29 cellular contexts compared by ENCODE assay signal in the genomic region with DNA sequence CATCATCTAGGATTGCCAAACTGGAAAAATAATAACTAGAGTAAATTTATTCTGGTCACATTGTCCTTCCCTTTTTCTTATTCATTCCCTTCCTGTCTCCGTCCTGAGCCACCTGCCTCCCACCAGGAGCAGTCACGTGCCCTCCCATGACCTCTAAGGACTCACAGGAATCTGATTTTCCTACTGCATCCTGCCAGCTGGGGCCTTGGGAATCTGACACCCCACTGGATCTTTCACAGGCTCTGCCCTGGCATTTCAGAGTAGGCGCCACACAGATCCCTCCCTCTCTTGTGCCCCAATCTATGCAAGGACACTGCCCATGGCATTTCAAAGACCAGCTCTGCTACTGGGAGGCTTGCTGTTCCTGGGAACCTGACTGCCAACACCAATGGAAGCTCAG.
A peak's percentile ranks its signal among the peaks of the same experiment; 100 is the strongest.
DNase-seq lines count a peak whose midpoint lies in the region; ATAC-seq and TF ChIP-seq lines count a peak whose summit lies in the region.
"Had no signal": no experiment of that assay in that cellular context is flagged by ENCODE, and none has a peak within 500 bp of the region (broad histone marks: within the 10 kb centered on the region; RNA-seq: fewer than 3 reads in every experiment).

No MANE protein-coding gene starts in this region.

- no peak for TF ChIP-seq EP300 in esophagus muscularis mucosa (IDR thresholded peaks at IDR 0.05)

- peak overlapping the region; percentile 23 for H3K27ac Mint-ChIP-seq in GM23338
- H3K27ac Mint-ChIP-seq in nephron progenitor cell: no peak overlapping the region
- H3K27ac Mint-ChIP-seq: activated CD8-positive, alpha-beta memory T cell treated with anti-CD3 and anti-CD28 coated beads, Interleukin-2, amount 10 ng/mL, durations not matched to agents 7 days and 5 days; activated T-cell treated with anti-CD3 and anti-CD28 coated beads, Interleukin-2, amount 50 U/mL, for 72 hours; stimulated activated naive B cell treated with anti-CD40 and anti-IgM and Interleukin-4, amounts not matched to agents 10 μg/mL and 1 μg/mL and 100 μg/mL, for 72 hours had no signal

- ATAC-seq in GM23338 (peak; percentile 68), left cardiac atrium (no peak), GM19395 (IDR thresholded peaks at IDR 0.05; ENCODE audit: unreplicated experiment) (no peak)
- ATAC-seq: activated CD8-positive, alpha-beta memory T cell treated with anti-CD3 and anti-CD28 coated beads, Interleukin-2, amount 10 ng/mL, durations not matched to agents 7 days and 5 days; activated T-cell treated with anti-CD3 and anti-CD28 coated beads, Interleukin-2, amount 50 U/mL, for 72 hours; stimulated activated naive B cell treated with anti-CD40 and anti-IgM and Interleukin-4, amounts not matched to agents 10 μg/mL and 1 μg/mL and 100 μg/mL, for 72 hours had no signal

- H4K20me1 ChIP-seq in GM23338 (replicated peaks; ENCODE audit: insufficient read depth): no peaks in the 10 kb centered on the region

- H3K9me2 ChIP-seq in GM23338 (ENCODE audit: insufficient read depth): peaks cover 3% of the 10 kb centered on the region; the same call in 1 of the 2 replicates
- H3K9me2 ChIP-seq: SK-N-SH had no signal

- no peaks in the 10 kb centered on the region for H3K9me3 ChIP-seq in esophagus muscularis mucosa
- H3K9me3 ChIP-seq: adrenal gland, Peyer's patch, SK-N-SH, thoracic aorta, vagina had no signal

- H3K9me3 Mint-ChIP-seq in GM23338: no peaks in the 10 kb centered on the region
- no peaks in the 10 kb centered on the region for H3K9me3 Mint-ChIP-seq in nephron progenitor cell
- H3K9me3 Mint-ChIP-seq: activated T-cell treated with anti-CD3 and anti-CD28 coated beads, Interleukin-2, amount 50 U/mL, for 72 hours had no signal

- no peaks in the 10 kb centered on the region for H3K79me2 ChIP-seq in GM23338 (replicated peaks; ENCODE audit: insufficient read depth)
- H3K79me2 ChIP-seq: hepatocyte had no signal

- H3K36me3 ChIP-seq in GM23338 (ENCODE audit: insufficient read depth) (no peaks in the 10 kb centered on the region), esophagus muscularis mucosa (no peaks in the 10 kb centered on the region)
- H3K36me3 ChIP-seq: adrenal gland, brain microvascular endothelial cell, Peyer's patch, thoracic aorta, vagina had no signal

- H3K36me3 Mint-ChIP-seq in GM23338 (ENCODE audit: low read depth): no peaks in the 10 kb centered on the region
- H3K36me3 Mint-ChIP-seq in nephron progenitor cell (ENCODE audit: low read depth): no peaks in the 10 kb centered on the region
- H3K36me3 Mint-ChIP-seq: activated CD8-positive, alpha-beta memory T cell treated with anti-CD3 and anti-CD28 coated beads, Interleukin-2, amount 10 ng/mL, durations not matched to agents 7 days and 5 days; stimulated activated naive B cell treated with anti-CD40 and anti-IgM and Interleukin-4, amounts not matched to agents 10 μg/mL and 1 μg/mL and 100 μg/mL, for 72 hours had no signal

- H3K4me3 ChIP-seq in GM23338: no peak overlapping the region
- H3K4me3 ChIP-seq in esophagus muscularis mucosa: no peak overlapping the region
- H3K4me3 ChIP-seq: adrenal gland, hepatocyte, Peyer's patch, thoracic aorta, vagina had no signal

- no peak overlapping the region for H3K4me2 ChIP-seq in GM23338
- H3K4me2 ChIP-seq: hepatocyte, SK-N-SH had no signal

- H3K27ac ChIP-seq in GM23338 (ENCODE audit: low read depth) (no peak overlapping the region), esophagus muscularis mucosa (replicated peaks in 1 of 4) (no peak overlapping the region)
- H3K27ac ChIP-seq: adrenal gland, brain microvascular endothelial cell, epithelial cell of prostate, hepatocyte, Peyer's patch, thoracic aorta, vagina had no signal

- WGBS in esophagus muscularis mucosa: 57% methylated on average over 2 of the region's 3 CpGs

- intact Hi-C loops in left cardiac atrium (cut with DNase I) (no loop called here), esophagus muscularis mucosa (cut with DNase I) (no loop called here)

- H3K4me1 Mint-ChIP-seq in GM23338 (peaks cover 10% of the 10 kb centered on the region; the same call in 2 of the 3 replicates), nephron progenitor cell (peaks cover 36% of the 10 kb centered on the region)
- H3K4me1 Mint-ChIP-seq: activated CD8-positive, alpha-beta memory T cell treated with anti-CD3 and anti-CD28 coated beads, Interleukin-2, amount 10 ng/mL, durations not matched to agents 7 days and 5 days; stimulated activated naive B cell treated with anti-CD40 and anti-IgM and Interleukin-4, amounts not matched to agents 10 μg/mL and 1 μg/mL and 100 μg/mL, for 72 hours had no signal

- H3K27me3 ChIP-seq in GM23338 (ENCODE audit: insufficient read depth) (no peaks in the 10 kb centered on the region), esophagus muscularis mucosa (no peaks in the 10 kb centered on the region)
- H3K27me3 ChIP-seq: adrenal gland, brain microvascular endothelial cell, hepatocyte, Peyer's patch, vagina had no signal

- DNase-seq in GM23338 (ENCODE audit: low spot score): peak; percentile 45
- DNase-seq in NCI-H146 treated with DMSO at 0.1 percent for 48 hours (lab: John Stamatoyannopoulos, UW; ENCODE audit: unreplicated experiment): peak; percentile 3
- DNase-seq in left cardiac atrium: peak; percentile 33
- DNase-seq in nephron progenitor cell: peak; percentile 23
- no peak for DNase-seq in esophagus muscularis mucosa (ENCODE audit: extremely low spot score)
- no peak for DNase-seq in HK-2 (ENCODE audit: unreplicated experiment)
- no peak for DNase-seq in stimulated activated CD8-positive, alpha-beta memory T cell treated with anti-CD3 and anti-CD28 coated beads, Interleukin-4, amount 100 ng/mL, for 48 hours
- DNase-seq: activated CD4-positive, alpha-beta T cell treated with anti-CD3 and anti-CD28 coated beads, Interleukin-2, amount 50 U/mL, for 1 hour; activated CD8-positive, alpha-beta memory T cell treated with anti-CD3 and anti-CD28 coated beads, Interleukin-2, amount 10 ng/mL, durations not matched to agents 7 days and 5 days; activated naive CD4-positive, alpha-beta T cell treated with Interleukin-2 at 50 U/mL for 16 hours; activated T-cell treated with anti-CD3 and anti-CD28 coated beads, Interleukin-2, amount 50 U/mL, for 72 hours; brain microvascular endothelial cell; C1 segment of cervical spinal cord; mammary epithelial cell; NCI-H1105; NCI-H2107; NCI-H510A treated with DMSO at 0.1 percent for 48 hours; nucleus accumbens; Peyer's patch; SK-N-SH; stimulated activated CD4-positive, alpha-beta T cell treated with anti-CD3 and anti-CD28 coated beads, Interleukin-4, amount 100 ng/mL, for 1 hour; stimulated activated naive B cell treated with anti-CD40 and anti-IgM and Interleukin-4, amounts not matched to agents 10 μg/mL and 1 μg/mL and 100 μg/mL, for 72 hours; T-helper 2 cell had no signal

- no peak overlapping the region for H2AFZ ChIP-seq in GM23338
- H2AFZ ChIP-seq: hepatocyte had no signal

- H3K4me1 ChIP-seq in GM23338 (ENCODE audit: insufficient read depth) (no peaks in the 10 kb centered on the region), esophagus muscularis mucosa (peaks cover 12 to 20% (median 16%) of the 10 kb centered on the region in 4 donors)
- H3K4me1 ChIP-seq: adrenal gland, Peyer's patch, vagina had no signal

- TF ChIP-seq CTCF in GM23338 (conservative IDR thresholded peaks at IDR 0.05; ENCODE audit: low read depth in 2 of 2) (no peak), nephron progenitor cell (IDR thresholded peaks at IDR 0.05) (no peak), esophagus muscularis mucosa (IDR thresholded peaks at IDR 0.05) (no peak)

- H3K27me3 Mint-ChIP-seq in GM23338 (ENCODE audit: insufficient read depth, low read depth, poor library complexity) (no peaks in the 10 kb centered on the region), nephron progenitor cell (ENCODE audit: low read depth, poor library complexity) (peaks cover 3% of the 10 kb centered on the region)
- H3K27me3 Mint-ChIP-seq: activated CD8-positive, alpha-beta memory T cell treated with anti-CD3 and anti-CD28 coated beads, Interleukin-2, amount 10 ng/mL, durations not matched to agents 7 days and 5 days; stimulated activated naive B cell treated with anti-CD40 and anti-IgM and Interleukin-4, amounts not matched to agents 10 μg/mL and 1 μg/mL and 100 μg/mL, for 72 hours had no signal

- H3K4me3 Mint-ChIP-seq in GM23338 (no peak overlapping the region), nephron progenitor cell (no peak overlapping the region)
- H3K4me3 Mint-ChIP-seq: activated CD8-positive, alpha-beta memory T cell treated with anti-CD3 and anti-CD28 coated beads, Interleukin-2, amount 10 ng/mL, durations not matched to agents 7 days and 5 days; activated T-cell treated with anti-CD3 and anti-CD28 coated beads, Interleukin-2, amount 50 U/mL, for 72 hours; stimulated activated naive B cell treated with anti-CD40 and anti-IgM and Interleukin-4, amounts not matched to agents 10 μg/mL and 1 μg/mL and 100 μg/mL, for 72 hours had no signal

- H3F3A ChIP-seq in GM23338 (replicated peaks; ENCODE audit: low read depth): no peaks in the 10 kb centered on the region

- no peak for TF ChIP-seq POLR2A in esophagus muscularis mucosa (IDR thresholded peaks at IDR 0.05; ENCODE audit: low read depth)

TF ChIP-seq in GM23338, 12 proteins besides CTCF, POLR2A, EP300 and RAD21 (continues in another document):
- no peak for TF ChIP-seq POLR2AphosphoS5 (IDR thresholded peaks at IDR 0.05; ENCODE audit: low read depth)
- TF ChIP-seq STAT1 (IDR thresholded peaks at IDR 0.05; ENCODE audit: unreplicated experiment): no peak
- no peak for TF ChIP-seq EZH2phosphoT487 (IDR thresholded peaks at IDR 0.05; ENCODE audit: unreplicated experiment)
- TF ChIP-seq ZNF114 (CRISPR knock-in tag; IDR thresholded peaks at IDR 0.05): no peak
- no peak for TF ChIP-seq ZNF331 (CRISPR knock-in tag; IDR thresholded peaks at IDR 0.05; ENCODE audit: low read depth)

Comparison
In these comparisons a context has a peak if more than half of its experiments do, and no peak if none do; other contexts are left out.
1. DNase-seq: peak in GM23338 (single experiment), NCI-H146 treated with DMSO at 0.1 percent for 48 hours (single experiment), left cardiac atrium (single experiment) and nephron progenitor cell (single experiment); none in esophagus muscularis mucosa (single experiment), HK-2 (single experiment) and stimulated activated CD8-positive, alpha-beta memory T cell treated with anti-CD3 and anti-CD28 coated beads, Interleukin-4, amount 100 ng/mL, for 48 hours (single experiment).